ENCODE assay signal across 18 cellular contexts in genomic region chr5:125564336-125564975, GRCh38.
DNase-seq lines count a peak whose midpoint lies in the region; ATAC-seq, FAIRE-seq and TF ChIP-seq lines count a peak whose summit lies in the region.
"Had no signal": no experiment of that assay in that cellular context is flagged by ENCODE, and none has a peak within 500 bp of the region (broad histone marks: within the 10 kb centered on the region; RNA-seq: fewer than 3 reads in every experiment).

No MANE protein-coding gene starts in this region.

- no peak overlapping the region for H2AFZ ChIP-seq in SK-N-SH (ENCODE audit: low read depth)

- H3K4me2 ChIP-seq in SK-N-SH = no peak overlapping the region

- CTCF ChIA-PET in SK-N-SH (lab: Yijun Ruan, JAX) = interaction anchor here (1.0 kb wide), 1 partner anchor 11 kb away, joined by 3 read pairs; no protein-coding TSS in a partner anchor

- no peaks in the 10 kb centered on the region for H4K20me1 ChIP-seq in SK-N-SH (ENCODE audit: insufficient read depth)

- POLR2A ChIA-PET in SK-N-SH (lab: Yijun Ruan, JAX) = no interaction called here

- FAIRE-seq in RCC 7860 (lab: Jason Lieb, UNC) = no peak
- FAIRE-seq: GM12892, H1, HepG2, HTR-8/SVneo had no signal

- no peaks in the 10 kb centered on the region for H3K9me2 ChIP-seq in SK-N-SH

- H3K36me3 ChIP-seq in SK-N-SH (replicated peaks in 1 of 2; ENCODE audit: control insufficient read depth in 1 of 2, insufficient read depth in 2 of 2, low read length in 1 of 2) (no peaks in the 10 kb centered on the region), upper lobe of left lung (no peaks in the 10 kb centered on the region)
- H3K36me3 ChIP-seq: HAP-1 had no signal

- no peaks in the 10 kb centered on the region for H3F3A ChIP-seq in SK-N-SH (replicated peaks; ENCODE audit: insufficient read depth)

- H3K4me3 ChIP-seq in SK-N-SH (ENCODE audit: low read depth in 2 of 2, low read length in 1 of 2) (no peak overlapping the region), upper lobe of left lung (no peak overlapping the region)
- H3K4me3 ChIP-seq: HAP-1 had no signal

- WGBS in SK-N-SH (ENCODE audit: low lambda C conversion rate) = 91% methylated on average over 5 of the region's 5 CpGs
- 94 to 96% methylated on average over 5 of the region's 5 CpGs for WGBS in upper lobe of left lung, 2 donors

- no peaks in the 10 kb centered on the region for H3K79me2 ChIP-seq in SK-N-SH (ENCODE audit: insufficient read depth)

- TF ChIP-seq RAD21 in SK-N-SH (IDR thresholded peaks at IDR 0.05; ENCODE audit: low read length) = no peak

- TF ChIP-seq CTCF in SK-N-SH (IDR thresholded peaks at IDR 0.05) = no peak
- no peak for TF ChIP-seq CTCF in GM13977 (IDR thresholded peaks at IDR 0.05; ENCODE audit: extremely low read depth, insufficient read depth, missing control alignments)
- no peak for TF ChIP-seq CTCF in upper lobe of left lung (IDR thresholded peaks at IDR 0.05)

- H3K4me1 ChIP-seq in SK-N-SH (ENCODE audit: control insufficient read depth in 1 of 2, insufficient read depth in 2 of 2, low read depth in 1 of 2, low read length in 1 of 2) (peaks cover 0 to 5% of the 10 kb centered on the region in 2 experiments; a peak in 2 of 4 replicates), upper lobe of left lung (no peaks in the 10 kb centered on the region)
- H3K4me1 ChIP-seq: HAP-1 had no signal

- H3K9me3 ChIP-seq in SK-N-SH (no peaks in the 10 kb centered on the region), upper lobe of left lung (no peaks in the 10 kb centered on the region)
- H3K9me3 ChIP-seq: HAP-1 had no signal

- H3K27me3 ChIP-seq in SK-N-SH (ENCODE audit: insufficient read depth) (no peaks in the 10 kb centered on the region), upper lobe of left lung (no peaks in the 10 kb centered on the region)

- in situ Hi-C loops in GM13977 (cut with MboI; ENCODE audit: low pct_unique_long_range_greater_than_20kb, low sequenced_read_pairs, unreplicated experiment) = no loop called here

- H3K27ac ChIP-seq in SK-N-SH (ENCODE audit: low read depth in 2 of 2, low read length in 1 of 2) (no peak overlapping the region), upper lobe of left lung (no peak overlapping the region)

- no peak overlapping the region for H3K9ac ChIP-seq in SK-N-SH

- DNase-seq in SK-N-SH (no peak), RCC 7860 (ENCODE audit: low spot score) (peak; percentile 36), kidney tubule cell (ENCODE audit: low spot score) (peak; percentile 65), GM13977 (ENCODE audit: low spot score) (no peak), upper lobe of left lung (no peak)
- DNase-seq: 8988T; ACHN; C1 segment of cervical spinal cord; CD4-positive, alpha-beta T cell; DND-41; GDM1 had no signal

- TF ChIP-seq POLR2A in upper lobe of left lung (IDR thresholded peaks at IDR 0.05) = no peak

- ATAC-seq in SK-N-SH treated with all-trans-retinoic acid at 6 μM for 48 hours = no peak; the same call in 2 of the 3 replicates
- no peak for ATAC-seq in HG02973 (IDR thresholded peaks at IDR 0.05; ENCODE audit: unreplicated experiment)
- ATAC-seq in upper lobe of left lung (ENCODE audit: low FRiP score in 2 of 2) = no peak
- ATAC-seq: HepG2 had no signal

- TF ChIP-seq EP300 in SK-N-SH (IDR thresholded peaks at IDR 0.05; ENCODE audit: borderline replicate concordance in 1 of 2, low read depth in 1 of 2, low read length in 1 of 2) = no peak
- no peak for TF ChIP-seq EP300 in upper lobe of left lung (IDR thresholded peaks at IDR 0.05)

TF ChIP-seq in SK-N-SH, 30 proteins besides CTCF, POLR2A, EP300 and RAD21:
- peak; percentile 35; the same call in 1 of the 2 replicates for TF ChIP-seq PBX3 (IDR thresholded peaks at IDR 0.05)
- no peak for TF ChIP-seq TCF12 (IDR thresholded peaks at IDR 0.05)

TF ChIP-seq in SK-N-SH treated with all-trans-retinoic acid at 6 μM for 48 hours, 23 proteins besides CTCF, POLR2A, EP300 and RAD21:
- TF ChIP-seq TOX (CRISPR knock-in tag; IDR thresholded peaks at IDR 0.05; ENCODE audit: borderline replicate concordance) = no peak
- no peak for TF ChIP-seq OSR1 (CRISPR knock-in tag; IDR thresholded peaks at IDR 0.05)

Comparison
In these comparisons a context has a peak if more than half of its experiments do, and no peak if none do; other contexts are left out.
1. DNase-seq: peak in RCC 7860 (single experiment) and kidney tubule cell (single experiment); none in SK-N-SH (single experiment), GM13977 (single experiment) and upper lobe of left lung (0 of 2).